32 cellular contexts compared by ENCODE assay signal in genomic region chr10:124898493-124898892, GRCh38. TPM values are rescaled to one million over a fixed set of nuclear protein-coding genes. Genes with fewer than 3 reads are reported as not detected.
DNase-seq lines count a peak whose midpoint lies in the region; ATAC-seq, FAIRE-seq and TF ChIP-seq lines count a peak whose summit lies in the region.
"Had no signal": no experiment of that assay in that cellular context is flagged by ENCODE, and none has a peak within 500 bp of the region (broad histone marks: within the 10 kb centered on the region; RNA-seq: fewer than 3 reads in every experiment).

No MANE protein-coding gene starts in this region.

- DNase-seq in activated CD8-positive, alpha-beta memory T cell treated with anti-CD3 and anti-CD28 coated beads for 24 hours: peak; percentile 45
- no peak for DNase-seq in activated CD8-positive, alpha-beta memory T cell treated with anti-CD3 and anti-CD28 coated beads, Interleukin-2, amount 50 U/mL, for 48 hours
- DNase-seq in colonic mucosa (peak; percentile 48), left lobe of liver (ENCODE audit: low spot score) (peak; percentile 48), RCC 7860 (ENCODE audit: low spot score) (no peak), activated T-cell treated with anti-CD3 and anti-CD28 coated beads for 4 hours (no peak)
- no peak for DNase-seq in stimulated activated CD4-positive, alpha-beta T cell treated with anti-CD3 and anti-CD28 coated beads, Interleukin-2, amount 100 ng/mL, for 24 hours
- DNase-seq: activated T-cell treated with anti-CD3 and anti-CD28 coated beads, Interleukin-2, amount 50 U/mL, for 4 hours; COR-L47; DND-41; effector CD4-positive, alpha-beta T cell; esophagus squamous epithelium; gastrocnemius medialis; hypothalamus; IMR-90; mammary epithelial cell; NCI-H1092; NCI-H2081 treated with DMSO at 0.1 percent for 48 hours; NCI-H446 treated with DMSO at 0.1 percent for 48 hours; SJCRH30; stimulated activated CD8-positive, alpha-beta memory T cell treated with anti-CD3 and anti-CD28 coated beads, Interleukin-4, amount 100 ng/mL, for 48 hours; T-cell; trophoblast cell had no signal

- intact Hi-C loops in colonic mucosa (cut with DNase I): no loop called here

- H3K27ac ChIP-seq in colonic mucosa: no peak overlapping the region
- H3K27ac ChIP-seq: A549, esophagus squamous epithelium, gastrocnemius medialis, HL-60, Peyer's patch, prostate gland, SJCRH30 had no signal

- H3K9ac ChIP-seq in colonic mucosa (ENCODE audit: low read depth in 2 of 2, low read length in 2 of 2): no peak overlapping the region

- no peak for TF ChIP-seq CTCF in colonic mucosa (IDR thresholded peaks at IDR 0.05)

- H3K36me3 ChIP-seq in colonic mucosa: no peaks in the 10 kb centered on the region
- H3K36me3 ChIP-seq: esophagus squamous epithelium, gastrocnemius medialis, HAP-1, Peyer's patch, prostate gland, SJCRH30 had no signal

- ATAC-seq in left lobe of liver (peak; percentile 40), HG03159 (IDR thresholded peaks at IDR 0.05; ENCODE audit: unreplicated experiment) (no peak)
- ATAC-seq: A549; activated CD4-positive, CD25-positive, alpha-beta regulatory T cell treated with anti-CD3 and anti-CD28 coated beads, Interleukin-2, amount 50 U/mL, for 24 hours; activated T-cell treated with anti-CD3 and anti-CD28 coated beads, Interleukin-2, amount 50 U/mL, for 4 hours; gastrocnemius medialis; GM12878; T-cell had no signal

- no peaks in the 10 kb centered on the region for H3K9me3 ChIP-seq in colonic mucosa
- H3K9me3 ChIP-seq: A549, esophagus squamous epithelium, gastrocnemius medialis, HAP-1, Peyer's patch, prostate gland, SJCRH30 had no signal

- no peaks in the 10 kb centered on the region for H3K4me1 ChIP-seq in colonic mucosa
- H3K4me1 ChIP-seq: A549, esophagus squamous epithelium, gastrocnemius medialis, HAP-1, Peyer's patch, prostate gland, SJCRH30 had no signal

- FAIRE-seq in RCC 7860 (lab: Jason Lieb, UNC): no peak
- FAIRE-seq: A549, GM12878, keratinocyte had no signal

- no peaks in the 10 kb centered on the region for H3K27me3 ChIP-seq in colonic mucosa
- H3K27me3 ChIP-seq: gastrocnemius medialis, Peyer's patch, SJCRH30 had no signal

- H3K4me3 ChIP-seq in colonic mucosa: no peak overlapping the region
- H3K4me3 ChIP-seq: A549, esophagus squamous epithelium, gastrocnemius medialis, GM12878, HAP-1, Peyer's patch, prostate gland, SJCRH30 had no signal

RNA-seq across cellular contexts. Expression of gene ZRANB1, which starts 43.4 kb away (rescaled TPM):
- total RNA-seq in colonic mucosa (10 to 100 TPM in 1 of 2 donors, 1 to 10 TPM in 1; 8.4 to 13.1 TPM), left lobe of liver (11.6 TPM)

Comparison
In these comparisons a context has a peak if more than half of its experiments do, and no peak if none do; other contexts are left out.
1. DNase-seq: peak in activated CD8-positive, alpha-beta memory T cell treated with anti-CD3 and anti-CD28 coated beads for 24 hours (single experiment), colonic mucosa (single experiment) and left lobe of liver (single experiment); none in activated CD8-positive, alpha-beta memory T cell treated with anti-CD3 and anti-CD28 coated beads, Interleukin-2, amount 50 U/mL, for 48 hours (single experiment), RCC 7860 (single experiment), activated T-cell treated with anti-CD3 and anti-CD28 coated beads for 4 hours (single experiment) and stimulated activated CD4-positive, alpha-beta T cell treated with anti-CD3 and anti-CD28 coated beads, Interleukin-2, amount 100 ng/mL, for 24 hours (0 of 2).